Comparison of ENCODE assay signal across 1 cellular context in the genomic region with DNA sequence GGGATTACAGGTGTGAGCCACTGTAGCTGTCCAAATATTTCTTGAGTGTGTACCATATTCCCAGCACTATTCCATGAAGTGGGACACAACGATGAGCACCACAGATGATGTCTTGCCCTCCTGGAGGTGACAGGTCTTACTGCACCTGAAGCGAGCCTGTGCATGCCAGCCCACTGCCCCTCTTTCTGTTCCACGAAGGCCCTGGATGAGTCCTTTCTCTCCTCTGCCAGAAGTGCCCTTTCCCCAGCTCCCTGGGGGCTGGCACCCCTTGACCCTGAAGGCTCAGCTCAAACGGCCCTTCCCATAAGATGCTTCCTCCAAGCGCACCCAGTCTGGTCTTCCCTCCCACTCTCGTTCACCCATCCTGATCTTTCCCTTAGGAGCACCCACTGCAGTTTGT.
TF ChIP-seq lines count a peak whose summit lies in the region.

No MANE protein-coding gene starts in this region.

TF ChIP-seq in H1, 55 proteins besides CTCF, POLR2A, EP300 and RAD21:
- TF ChIP-seq KDM1A (IDR thresholded peaks at IDR 0.05; ENCODE audit: borderline replicate concordance, low read length), result no peak
- TF ChIP-seq KDM4A (IDR thresholded peaks at IDR 0.05; ENCODE audit: low read depth, low read length, severe bottlenecking), result no peak
- no peak for TF ChIP-seq BRCA1 (IDR thresholded peaks at IDR 0.05; ENCODE audit: low read depth, low read length)
- no peak for TF ChIP-seq CHD1 (IDR thresholded peaks at IDR 0.05; ENCODE audit: low read depth, low read length)
- TF ChIP-seq, protein P1, sequence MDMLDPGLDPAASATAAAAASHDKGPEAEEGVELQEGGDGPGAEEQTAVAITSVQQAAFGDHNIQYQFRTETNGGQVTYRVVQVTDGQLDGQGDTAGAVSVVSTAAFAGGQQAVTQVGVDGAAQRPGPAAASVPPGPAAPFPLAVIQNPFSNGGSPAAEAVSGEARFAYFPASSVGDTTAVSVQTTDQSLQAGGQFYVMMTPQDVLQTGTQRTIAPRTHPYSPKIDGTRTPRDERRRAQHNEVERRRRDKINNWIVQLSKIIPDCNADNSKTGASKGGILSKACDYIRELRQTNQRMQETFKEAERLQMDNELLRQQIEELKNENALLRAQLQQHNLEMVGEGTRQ (IDR thresholded peaks at IDR 0.05; ENCODE audit: low read length), result no peak
- TF ChIP-seq SP2 (IDR thresholded peaks at IDR 0.05; ENCODE audit: low read length), result no peak
- no peak for TF ChIP-seq NRF1 (IDR thresholded peaks at IDR 0.05; ENCODE audit: low read depth, low read length)
- TF ChIP-seq YY1 (IDR thresholded peaks at IDR 0.05; ENCODE audit: low read depth, low read length), result no peak
- TF ChIP-seq CTBP2 (IDR thresholded peaks at IDR 0.05; ENCODE audit: borderline replicate concordance, insufficient read depth, insufficient read length, low read length), result no peak
- TF ChIP-seq NANOG (IDR thresholded peaks at IDR 0.05; ENCODE audit: insufficient read depth, low read depth, low read length, poor library complexity, severe bottlenecking), result no peak
- TF ChIP-seq CEBPB (IDR thresholded peaks at IDR 0.05; ENCODE audit: low read depth, low read length), result no peak
- TF ChIP-seq GABPA (IDR thresholded peaks at IDR 0.05; ENCODE audit: borderline replicate concordance, insufficient read depth, low read length), result no peak
- TF ChIP-seq JUND (IDR thresholded peaks at IDR 0.05; ENCODE audit: low read length), result no peak
- no peak for TF ChIP-seq CBX5 (IDR thresholded peaks at IDR 0.05; ENCODE audit: low read depth, low read length)
- TF ChIP-seq EGR1 (IDR thresholded peaks at IDR 0.05; ENCODE audit: borderline replicate concordance, low read depth, low read length), result no peak
